ENCODE assay signal across 8 cellular contexts in genomic region chr2:27664622-27665363, GRCh38. TPM values are rescaled to one million over a fixed set of nuclear protein-coding genes. Genes with fewer than 3 reads are reported as not detected.
A peak's percentile ranks its signal among the peaks of the same experiment; 100 is the strongest.
DNase-seq lines count a peak whose midpoint lies in the region; ATAC-seq and TF ChIP-seq lines count a peak whose summit lies in the region.

No MANE protein-coding gene starts in this region.

- no peaks in the 10 kb centered on the region for H3K27me3 ChIP-seq in CD4-positive, CD25-positive, alpha-beta regulatory T cell (ENCODE audit: control insufficient read depth, insufficient read depth, low read length)
- no peaks in the 10 kb centered on the region for H3K27me3 ChIP-seq in effector memory CD4-positive, alpha-beta T cell (replicated peaks; ENCODE audit: control insufficient read depth, insufficient read depth, low read length, poor library complexity, severe bottlenecking)

- no peaks in the 10 kb centered on the region for H3K9me3 Mint-ChIP-seq in CD4-positive, CD25-positive, alpha-beta regulatory T cell
- no peaks in the 10 kb centered on the region for H3K9me3 Mint-ChIP-seq in neural crest cell

- in situ Hi-C loops in KBM-7 (cut with MboI; ENCODE audit: low pct_unique_long_range_greater_than_20kb, low sequenced_read_pairs) = no loop called here

- peak overlapping the region; percentile 98 for H3K4me3 ChIP-seq in CD4-positive, CD25-positive, alpha-beta regulatory T cell (ENCODE audit: low read depth, low read length)
- H3K4me3 ChIP-seq in NB4 (ENCODE audit: low read depth, low read length) = peak overlapping the region; percentile 93
- peak overlapping the region; percentile 88 for H3K4me3 ChIP-seq in effector memory CD4-positive, alpha-beta T cell (ENCODE audit: insufficient read depth, low read depth, low read length, poor library complexity, severe bottlenecking)

- peaks cover 4% of the 10 kb centered on the region for H3K27me3 Mint-ChIP-seq in CD4-positive, CD25-positive, alpha-beta regulatory T cell
- H3K27me3 Mint-ChIP-seq in neural crest cell (ENCODE audit: low read depth) = no peaks in the 10 kb centered on the region

- peak overlapping the region in 2 of 3 donors; percentile 99 to 100 for H3K27ac Mint-ChIP-seq in CD4-positive, CD25-positive, alpha-beta regulatory T cell
- no peak overlapping the region for H3K27ac Mint-ChIP-seq in neural crest cell (ENCODE audit: unreplicated experiment)

- H3K36me3 ChIP-seq in CD4-positive, CD25-positive, alpha-beta regulatory T cell (ENCODE audit: control insufficient read depth, insufficient read depth, low read length) = peaks cover 41% of the 10 kb centered on the region
- H3K36me3 ChIP-seq in effector memory CD4-positive, alpha-beta T cell (ENCODE audit: control insufficient read depth, insufficient read depth, low read length) = peaks cover 37% of the 10 kb centered on the region

- H3K36me3 Mint-ChIP-seq in CD4-positive, CD25-positive, alpha-beta regulatory T cell = peaks cover 36% of the 10 kb centered on the region
- peaks cover 7% of the 10 kb centered on the region for H3K36me3 Mint-ChIP-seq in neural crest cell (ENCODE audit: low read depth)

- H3K9me3 ChIP-seq in CD4-positive, CD25-positive, alpha-beta regulatory T cell (ENCODE audit: control insufficient read depth in 2 of 2, low read length in 2 of 2) = no peaks in the 10 kb centered on the region
- H3K9me3 ChIP-seq in effector memory CD4-positive, alpha-beta T cell (ENCODE audit: control insufficient read depth, low read length) = no peaks in the 10 kb centered on the region

- no peak overlapping the region for H3K27ac ChIP-seq in CD4-positive, CD25-positive, alpha-beta regulatory T cell (ENCODE audit: insufficient read depth, low read length, poor library complexity, severe bottlenecking)
- H3K27ac ChIP-seq in effector memory CD4-positive, alpha-beta T cell (ENCODE audit: insufficient read depth, low read length, poor library complexity, severe bottlenecking) = peak overlapping the region; percentile 96

- peaks cover 26% of the 10 kb centered on the region for H3K4me1 ChIP-seq in CD4-positive, CD25-positive, alpha-beta regulatory T cell (ENCODE audit: control insufficient read depth, insufficient read depth, low read length, poor library complexity, severe bottlenecking)
- peaks cover 19% of the 10 kb centered on the region for H3K4me1 ChIP-seq in effector memory CD4-positive, alpha-beta T cell (ENCODE audit: control insufficient read depth, insufficient read depth, low read length, poor library complexity, severe bottlenecking)

- ATAC-seq in CD4-positive, CD25-positive, alpha-beta regulatory T cell (ENCODE audit: low read depth in 2 of 2) = no peak
- ATAC-seq in HG03097 (IDR thresholded peaks at IDR 0.05; ENCODE audit: low FRiP score, unreplicated experiment) = no peak

- H3K4me1 Mint-ChIP-seq in CD4-positive, CD25-positive, alpha-beta regulatory T cell = peaks cover 21 to 60% (median 42%) of the 10 kb centered on the region in 4 donors
- H3K4me1 Mint-ChIP-seq in neural crest cell = peaks cover 30% of the 10 kb centered on the region

- no peak for DNase-seq in CD4-positive, CD25-positive, alpha-beta regulatory T cell
- DNase-seq in NB4 (ENCODE audit: low read depth) (peak; percentile 46), neural crest cell (ENCODE audit: low read depth, low spot score) (no peak), KBM-7 (no peak), kidney glomerular epithelial cell (lab: John Stamatoyannopoulos, UW) (no peak), Kasumi-1 (lab: John Stamatoyannopoulos, UW) (no peak)
- no peak for DNase-seq in effector memory CD4-positive, alpha-beta T cell

- no peak for TF ChIP-seq POLR2A in NB4 (IDR thresholded peaks at IDR 0.05; ENCODE audit: extremely low read depth, insufficient read length)

- no peak for TF ChIP-seq CTCF in NB4 (IDR thresholded peaks at IDR 0.05; ENCODE audit: low read depth, low read length)
- TF ChIP-seq CTCF in neural crest cell (conservative IDR thresholded peaks at IDR 0.05) = no peak

- peak overlapping the region; percentile 90 to 100 (median 98) for H3K4me3 Mint-ChIP-seq in CD4-positive, CD25-positive, alpha-beta regulatory T cell
- peak overlapping the region; percentile 100 for H3K4me3 Mint-ChIP-seq in neural crest cell

RNA-seq across cellular contexts. Expression of gene SLC4A1AP, which starts 1.1 kb away (rescaled TPM):
- total RNA-seq in CD4-positive, CD25-positive, alpha-beta regulatory T cell = 20.8 TPM
- 10 to 100 TPM; 25.2 to 28.3 (median 26.7) TPM for polyA plus RNA-seq in CD4-positive, CD25-positive, alpha-beta regulatory T cell
- total RNA-seq in neural crest cell = 19.0 and 19.1 TPM in 2 replicates

RNA-seq across cellular contexts. Expression of gene SUPT7L, which starts 1.4 kb away (rescaled TPM):
- total RNA-seq in CD4-positive, CD25-positive, alpha-beta regulatory T cell = 51.4 TPM
- polyA plus RNA-seq in CD4-positive, CD25-positive, alpha-beta regulatory T cell = 10 to 100 TPM; 18.3 to 23.9 (median 20.9) TPM
- 32.4 and 33.8 TPM in 2 replicates for total RNA-seq in neural crest cell

RNA-seq across cellular contexts. Expression of gene GPN1, which starts 35.9 kb away (rescaled TPM):
- 27.8 TPM for total RNA-seq in CD4-positive, CD25-positive, alpha-beta regulatory T cell
- polyA plus RNA-seq in CD4-positive, CD25-positive, alpha-beta regulatory T cell = 10 to 100 TPM; 74.2 to 85.0 (median 76.4) TPM
- total RNA-seq in neural crest cell = 46.1 and 48.3 TPM in 2 replicates

RNA-seq across cellular contexts. Expression of gene CCDC121, which starts 36.0 kb away (rescaled TPM):
- 0.79 TPM for total RNA-seq in CD4-positive, CD25-positive, alpha-beta regulatory T cell
- polyA plus RNA-seq in CD4-positive, CD25-positive, alpha-beta regulatory T cell = 1 to 10 TPM in 2 of 4 donors, under 1 TPM in 2; 0.49 to 2.4 (median 0.96) TPM
- 5.8 and 6.0 TPM in 2 replicates for total RNA-seq in neural crest cell
